In the genomic region with DNA sequence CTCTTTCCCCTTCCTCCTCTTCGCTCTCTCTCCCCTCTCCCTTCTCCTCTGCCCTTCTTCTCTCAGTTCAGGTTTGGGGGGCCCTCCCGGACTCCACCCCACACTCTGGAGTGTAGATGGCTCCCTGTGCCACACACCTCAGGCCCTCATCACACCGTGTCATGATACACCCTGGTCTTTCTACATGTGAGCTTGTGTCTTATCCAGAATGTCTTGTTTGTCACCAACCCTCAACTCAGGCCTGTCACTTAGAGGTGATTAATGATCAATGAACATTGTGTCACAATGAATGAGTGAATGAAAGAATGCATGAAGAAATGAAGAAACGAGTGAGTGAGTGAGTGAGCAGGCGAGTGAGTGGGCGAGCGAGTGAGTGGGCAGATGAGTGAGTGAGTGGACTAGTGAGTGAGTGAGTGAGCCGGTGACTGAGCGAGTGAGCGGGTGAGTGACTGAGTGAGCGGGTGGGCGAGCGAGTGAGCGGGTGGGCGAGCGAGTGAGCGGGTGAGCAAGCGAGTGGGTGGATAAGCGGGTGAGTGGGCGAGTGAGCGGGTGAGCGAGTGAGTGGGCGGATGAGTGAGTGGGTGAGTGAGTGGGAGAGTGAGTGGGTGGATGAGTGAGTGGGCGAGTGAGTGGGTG, we compare ENCODE assay signal across 1 cellular context.
TF ChIP-seq lines count a peak whose summit lies in the region.

No MANE protein-coding gene starts in this region.

TF ChIP-seq in K562, 482 proteins besides CTCF, POLR2A, EP300 and RAD21 (continues in another document):
- TF ChIP-seq ADNP (tag; IDR thresholded peaks at IDR 0.05), result no peak
- TF ChIP-seq, protein P1, sequence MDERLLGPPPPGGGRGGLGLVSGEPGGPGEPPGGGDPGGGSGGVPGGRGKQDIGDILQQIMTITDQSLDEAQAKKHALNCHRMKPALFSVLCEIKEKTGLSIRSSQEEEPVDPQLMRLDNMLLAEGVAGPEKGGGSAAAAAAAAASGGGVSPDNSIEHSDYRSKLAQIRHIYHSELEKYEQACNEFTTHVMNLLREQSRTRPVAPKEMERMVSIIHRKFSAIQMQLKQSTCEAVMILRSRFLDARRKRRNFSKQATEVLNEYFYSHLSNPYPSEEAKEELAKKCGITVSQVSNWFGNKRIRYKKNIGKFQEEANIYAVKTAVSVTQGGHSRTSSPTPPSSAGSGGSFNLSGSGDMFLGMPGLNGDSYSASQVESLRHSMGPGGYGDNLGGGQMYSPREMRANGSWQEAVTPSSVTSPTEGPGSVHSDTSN (CRISPR knock-in tag; IDR thresholded peaks at IDR 0.05; ENCODE audit: low read depth), result no peak
- TF ChIP-seq, protein P1 (tag; conservative IDR thresholded peaks at IDR 0.05; ENCODE audit: low read depth), result peak; percentile 93
- TF ChIP-seq ZFP1 (CRISPR knock-in tag; IDR thresholded peaks at IDR 0.05), result no peak
- TF ChIP-seq, protein P2, sequence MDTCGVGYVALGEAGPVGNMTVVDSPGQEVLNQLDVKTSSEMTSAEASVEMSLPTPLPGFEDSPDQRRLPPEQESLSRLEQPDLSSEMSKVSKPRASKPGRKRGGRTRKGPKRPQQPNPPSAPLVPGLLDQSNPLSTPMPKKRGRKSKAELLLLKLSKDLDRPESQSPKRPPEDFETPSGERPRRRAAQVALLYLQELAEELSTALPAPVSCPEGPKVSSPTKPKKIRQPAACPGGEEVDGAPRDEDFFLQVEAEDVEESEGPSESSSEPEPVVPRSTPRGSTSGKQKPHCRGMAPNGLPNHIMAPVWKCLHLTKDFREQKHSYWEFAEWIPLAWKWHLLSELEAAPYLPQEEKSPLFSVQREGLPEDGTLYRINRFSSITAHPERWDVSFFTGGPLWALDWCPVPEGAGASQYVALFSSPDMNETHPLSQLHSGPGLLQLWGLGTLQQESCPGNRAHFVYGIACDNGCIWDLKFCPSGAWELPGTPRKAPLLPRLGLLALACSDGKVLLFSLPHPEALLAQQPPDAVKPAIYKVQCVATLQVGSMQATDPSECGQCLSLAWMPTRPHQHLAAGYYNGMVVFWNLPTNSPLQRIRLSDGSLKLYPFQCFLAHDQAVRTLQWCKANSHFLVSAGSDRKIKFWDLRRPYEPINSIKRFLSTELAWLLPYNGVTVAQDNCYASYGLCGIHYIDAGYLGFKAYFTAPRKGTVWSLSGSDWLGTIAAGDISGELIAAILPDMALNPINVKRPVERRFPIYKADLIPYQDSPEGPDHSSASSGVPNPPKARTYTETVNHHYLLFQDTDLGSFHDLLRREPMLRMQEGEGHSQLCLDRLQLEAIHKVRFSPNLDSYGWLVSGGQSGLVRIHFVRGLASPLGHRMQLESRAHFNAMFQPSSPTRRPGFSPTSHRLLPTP (IDR thresholded peaks at IDR 0.05; ENCODE audit: borderline replicate concordance, extremely low read depth, insufficient read length), result no peak
- no peak for TF ChIP-seq BDP1 (IDR thresholded peaks at IDR 0.05; ENCODE audit: insufficient read depth, insufficient read length)
- no peak for TF ChIP-seq SP1 (CRISPR knock-in tag; IDR thresholded peaks at IDR 0.05)
- TF ChIP-seq MAFK (IDR thresholded peaks at IDR 0.05; ENCODE audit: low read length), result no peak
- TF ChIP-seq U2AF2 (optimal IDR thresholded peaks at IDR 0.05; ENCODE audit: low read depth, low read length), result no peak
- TF ChIP-seq PHF8 (IDR thresholded peaks at IDR 0.05; ENCODE audit: borderline replicate concordance, low read length), result no peak
- TF ChIP-seq NFIX (CRISPR knock-in tag; IDR thresholded peaks at IDR 0.05; ENCODE audit: low read depth), result no peak
- TF ChIP-seq, protein P3, sequence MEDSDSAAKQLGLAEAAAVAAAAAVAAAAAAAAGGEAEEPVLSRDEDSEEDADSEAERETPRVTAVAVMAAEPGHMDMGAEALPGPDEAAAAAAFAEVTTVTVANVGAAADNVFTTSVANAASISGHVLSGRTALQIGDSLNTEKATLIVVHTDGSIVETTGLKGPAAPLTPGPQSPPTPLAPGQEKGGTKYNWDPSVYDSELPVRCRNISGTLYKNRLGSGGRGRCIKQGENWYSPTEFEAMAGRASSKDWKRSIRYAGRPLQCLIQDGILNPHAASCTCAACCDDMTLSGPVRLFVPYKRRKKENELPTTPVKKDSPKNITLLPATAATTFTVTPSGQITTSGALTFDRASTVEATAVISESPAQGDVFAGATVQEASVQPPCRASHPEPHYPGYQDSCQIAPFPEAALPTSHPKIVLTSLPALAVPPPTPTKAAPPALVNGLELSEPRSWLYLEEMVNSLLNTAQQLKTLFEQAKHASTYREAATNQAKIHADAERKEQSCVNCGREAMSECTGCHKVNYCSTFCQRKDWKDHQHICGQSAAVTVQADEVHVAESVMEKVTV (CRISPR knock-in tag; IDR thresholded peaks at IDR 0.05), result no peak
- TF ChIP-seq ZNF354B (CRISPR knock-in tag; IDR thresholded peaks at IDR 0.05), result no peak
- no peak for TF ChIP-seq ZNF695 (CRISPR knock-in tag; IDR thresholded peaks at IDR 0.05)
- 0 out of 2 replicates have a peak, but pooled peaks have one; percentile 55 for TF ChIP-seq SRSF3 (IDR thresholded peaks at IDR 0.05; ENCODE audit: insufficient read depth, low read length)
- TF ChIP-seq, protein P4, sequence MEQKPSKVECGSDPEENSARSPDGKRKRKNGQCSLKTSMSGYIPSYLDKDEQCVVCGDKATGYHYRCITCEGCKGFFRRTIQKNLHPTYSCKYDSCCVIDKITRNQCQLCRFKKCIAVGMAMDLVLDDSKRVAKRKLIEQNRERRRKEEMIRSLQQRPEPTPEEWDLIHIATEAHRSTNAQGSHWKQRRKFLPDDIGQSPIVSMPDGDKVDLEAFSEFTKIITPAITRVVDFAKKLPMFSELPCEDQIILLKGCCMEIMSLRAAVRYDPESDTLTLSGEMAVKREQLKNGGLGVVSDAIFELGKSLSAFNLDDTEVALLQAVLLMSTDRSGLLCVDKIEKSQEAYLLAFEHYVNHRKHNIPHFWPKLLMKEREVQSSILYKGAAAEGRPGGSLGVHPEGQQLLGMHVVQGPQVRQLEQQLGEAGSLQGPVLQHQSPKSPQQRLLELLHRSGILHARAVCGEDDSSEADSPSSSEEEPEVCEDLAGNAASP (IDR thresholded peaks at IDR 0.05), result no peak
- TF ChIP-seq KAT8 (IDR thresholded peaks at IDR 0.05; ENCODE audit: low read depth), result no peak
- 0 out of 4 replicates have a peak, but pooled peaks of 1 of the 2 experiments have one; percentile 21 for TF ChIP-seq SIN3A (IDR thresholded peaks at IDR 0.05; ENCODE audit: borderline replicate concordance in 2 of 2, control insufficient read depth in 1 of 2, low read depth in 2 of 2, low read length in 2 of 2)
- 0 out of 2 replicates have a peak, but pooled peaks have one; percentile 27 for TF ChIP-seq MIER1 (IDR thresholded peaks at IDR 0.05; ENCODE audit: low read depth)
- no peak for TF ChIP-seq SMARCA4 (IDR thresholded peaks at IDR 0.05)
- TF ChIP-seq EGR1 (conservative IDR thresholded peaks at IDR 0.05), result peak; percentile 100
- TF ChIP-seq ZNF436 (CRISPR knock-in tag; IDR thresholded peaks at IDR 0.05), result no peak
- TF ChIP-seq GTF2A2 (tag; IDR thresholded peaks at IDR 0.05), result no peak
- TF ChIP-seq HNRNPUL1 (IDR thresholded peaks at IDR 0.05; ENCODE audit: low read length), result peak; percentile 99
- TF ChIP-seq, protein P5, sequence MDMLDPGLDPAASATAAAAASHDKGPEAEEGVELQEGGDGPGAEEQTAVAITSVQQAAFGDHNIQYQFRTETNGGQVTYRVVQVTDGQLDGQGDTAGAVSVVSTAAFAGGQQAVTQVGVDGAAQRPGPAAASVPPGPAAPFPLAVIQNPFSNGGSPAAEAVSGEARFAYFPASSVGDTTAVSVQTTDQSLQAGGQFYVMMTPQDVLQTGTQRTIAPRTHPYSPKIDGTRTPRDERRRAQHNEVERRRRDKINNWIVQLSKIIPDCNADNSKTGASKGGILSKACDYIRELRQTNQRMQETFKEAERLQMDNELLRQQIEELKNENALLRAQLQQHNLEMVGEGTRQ (CRISPR knock-in tag; IDR thresholded peaks at IDR 0.05), result no peak
- TF ChIP-seq ZNF140 (CRISPR knock-in tag; IDR thresholded peaks at IDR 0.05), result no peak
- TF ChIP-seq DPF2 (IDR thresholded peaks at IDR 0.05), result peak; percentile 74
- TF ChIP-seq, protein P6, sequence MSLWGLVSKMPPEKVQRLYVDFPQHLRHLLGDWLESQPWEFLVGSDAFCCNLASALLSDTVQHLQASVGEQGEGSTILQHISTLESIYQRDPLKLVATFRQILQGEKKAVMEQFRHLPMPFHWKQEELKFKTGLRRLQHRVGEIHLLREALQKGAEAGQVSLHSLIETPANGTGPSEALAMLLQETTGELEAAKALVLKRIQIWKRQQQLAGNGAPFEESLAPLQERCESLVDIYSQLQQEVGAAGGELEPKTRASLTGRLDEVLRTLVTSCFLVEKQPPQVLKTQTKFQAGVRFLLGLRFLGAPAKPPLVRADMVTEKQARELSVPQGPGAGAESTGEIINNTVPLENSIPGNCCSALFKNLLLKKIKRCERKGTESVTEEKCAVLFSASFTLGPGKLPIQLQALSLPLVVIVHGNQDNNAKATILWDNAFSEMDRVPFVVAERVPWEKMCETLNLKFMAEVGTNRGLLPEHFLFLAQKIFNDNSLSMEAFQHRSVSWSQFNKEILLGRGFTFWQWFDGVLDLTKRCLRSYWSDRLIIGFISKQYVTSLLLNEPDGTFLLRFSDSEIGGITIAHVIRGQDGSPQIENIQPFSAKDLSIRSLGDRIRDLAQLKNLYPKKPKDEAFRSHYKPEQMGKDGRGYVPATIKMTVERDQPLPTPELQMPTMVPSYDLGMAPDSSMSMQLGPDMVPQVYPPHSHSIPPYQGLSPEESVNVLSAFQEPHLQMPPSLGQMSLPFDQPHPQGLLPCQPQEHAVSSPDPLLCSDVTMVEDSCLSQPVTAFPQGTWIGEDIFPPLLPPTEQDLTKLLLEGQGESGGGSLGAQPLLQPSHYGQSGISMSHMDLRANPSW (CRISPR knock-in tag; IDR thresholded peaks at IDR 0.05), result no peak
- TF ChIP-seq, protein P7, sequence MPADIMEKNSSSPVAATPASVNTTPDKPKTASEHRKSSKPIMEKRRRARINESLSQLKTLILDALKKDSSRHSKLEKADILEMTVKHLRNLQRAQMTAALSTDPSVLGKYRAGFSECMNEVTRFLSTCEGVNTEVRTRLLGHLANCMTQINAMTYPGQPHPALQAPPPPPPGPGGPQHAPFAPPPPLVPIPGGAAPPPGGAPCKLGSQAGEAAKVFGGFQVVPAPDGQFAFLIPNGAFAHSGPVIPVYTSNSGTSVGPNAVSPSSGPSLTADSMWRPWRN (IDR thresholded peaks at IDR 0.05; ENCODE audit: low read depth), result no peak
- TF ChIP-seq SMARCA5 (IDR thresholded peaks at IDR 0.05), result 0 out of 2 replicates have a peak, but pooled peaks have one; percentile 52
- no peak for TF ChIP-seq LCOR (CRISPR knock-in tag; IDR thresholded peaks at IDR 0.05)
- peak; percentile 98 for TF ChIP-seq ZNF24 (IDR thresholded peaks at IDR 0.05)
- TF ChIP-seq, protein P8, sequence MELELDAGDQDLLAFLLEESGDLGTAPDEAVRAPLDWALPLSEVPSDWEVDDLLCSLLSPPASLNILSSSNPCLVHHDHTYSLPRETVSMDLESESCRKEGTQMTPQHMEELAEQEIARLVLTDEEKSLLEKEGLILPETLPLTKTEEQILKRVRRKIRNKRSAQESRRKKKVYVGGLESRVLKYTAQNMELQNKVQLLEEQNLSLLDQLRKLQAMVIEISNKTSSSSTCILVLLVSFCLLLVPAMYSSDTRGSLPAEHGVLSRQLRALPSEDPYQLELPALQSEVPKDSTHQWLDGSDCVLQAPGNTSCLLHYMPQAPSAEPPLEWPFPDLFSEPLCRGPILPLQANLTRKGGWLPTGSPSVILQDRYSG (tag; conservative IDR thresholded peaks at IDR 0.05; ENCODE audit: low read depth), result no peak
- no peak for TF ChIP-seq SETDB1 (IDR thresholded peaks at IDR 0.05; ENCODE audit: low read length)
- peak; percentile 34; the same call in 1 of the 2 replicates for TF ChIP-seq ZNF143 (CRISPR knock-in tag; IDR thresholded peaks at IDR 0.05)
- no peak for TF ChIP-seq SRF (CRISPR knock-in tag; IDR thresholded peaks at IDR 0.05)
- TF ChIP-seq, protein P9, sequence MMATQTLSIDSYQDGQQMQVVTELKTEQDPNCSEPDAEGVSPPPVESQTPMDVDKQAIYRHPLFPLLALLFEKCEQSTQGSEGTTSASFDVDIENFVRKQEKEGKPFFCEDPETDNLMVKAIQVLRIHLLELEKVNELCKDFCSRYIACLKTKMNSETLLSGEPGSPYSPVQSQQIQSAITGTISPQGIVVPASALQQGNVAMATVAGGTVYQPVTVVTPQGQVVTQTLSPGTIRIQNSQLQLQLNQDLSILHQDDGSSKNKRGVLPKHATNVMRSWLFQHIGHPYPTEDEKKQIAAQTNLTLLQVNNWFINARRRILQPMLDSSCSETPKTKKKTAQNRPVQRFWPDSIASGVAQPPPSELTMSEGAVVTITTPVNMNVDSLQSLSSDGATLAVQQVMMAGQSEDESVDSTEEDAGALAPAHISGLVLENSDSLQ (IDR thresholded peaks at IDR 0.05), result peak; percentile 96
- TF ChIP-seq, protein P10, sequence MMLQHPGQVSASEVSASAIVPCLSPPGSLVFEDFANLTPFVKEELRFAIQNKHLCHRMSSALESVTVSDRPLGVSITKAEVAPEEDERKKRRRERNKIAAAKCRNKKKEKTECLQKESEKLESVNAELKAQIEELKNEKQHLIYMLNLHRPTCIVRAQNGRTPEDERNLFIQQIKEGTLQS (IDR thresholded peaks at IDR 0.05), result peak; percentile 66; the same call in 1 of the 2 replicates
- TF ChIP-seq, protein P10 (CRISPR knock-in tag; conservative IDR thresholded peaks at IDR 0.05), result no peak
- TF ChIP-seq, protein P11, sequence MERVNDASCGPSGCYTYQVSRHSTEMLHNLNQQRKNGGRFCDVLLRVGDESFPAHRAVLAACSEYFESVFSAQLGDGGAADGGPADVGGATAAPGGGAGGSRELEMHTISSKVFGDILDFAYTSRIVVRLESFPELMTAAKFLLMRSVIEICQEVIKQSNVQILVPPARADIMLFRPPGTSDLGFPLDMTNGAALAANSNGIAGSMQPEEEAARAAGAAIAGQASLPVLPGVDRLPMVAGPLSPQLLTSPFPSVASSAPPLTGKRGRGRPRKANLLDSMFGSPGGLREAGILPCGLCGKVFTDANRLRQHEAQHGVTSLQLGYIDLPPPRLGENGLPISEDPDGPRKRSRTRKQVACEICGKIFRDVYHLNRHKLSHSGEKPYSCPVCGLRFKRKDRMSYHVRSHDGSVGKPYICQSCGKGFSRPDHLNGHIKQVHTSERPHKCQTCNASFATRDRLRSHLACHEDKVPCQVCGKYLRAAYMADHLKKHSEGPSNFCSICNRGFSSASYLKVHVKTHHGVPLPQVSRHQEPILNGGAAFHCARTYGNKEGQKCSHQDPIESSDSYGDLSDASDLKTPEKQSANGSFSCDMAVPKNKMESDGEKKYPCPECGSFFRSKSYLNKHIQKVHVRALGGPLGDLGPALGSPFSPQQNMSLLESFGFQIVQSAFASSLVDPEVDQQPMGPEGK (CRISPR knock-in tag; IDR thresholded peaks at IDR 0.05; ENCODE audit: borderline replicate concordance), result no peak
- TF ChIP-seq ZNF212 (CRISPR knock-in tag; IDR thresholded peaks at IDR 0.05), result no peak
- TF ChIP-seq ETV1 (tag; conservative IDR thresholded peaks at IDR 0.05; ENCODE audit: low read depth), result no peak
- TF ChIP-seq MYNN (IDR thresholded peaks at IDR 0.05), result no peak
- no peak for TF ChIP-seq MYNN (CRISPR knock-in tag; IDR thresholded peaks at IDR 0.05)
